In genomic region chr17:75888484-75888883, GRCh38 we compare ENCODE assay signal across 21 cellular contexts.
"Had no signal": no experiment of that assay in that cellular context is flagged by ENCODE, and none has a peak within 500 bp of the region (broad histone marks: within the 10 kb centered on the region; RNA-seq: fewer than 3 reads in every experiment).

No MANE protein-coding gene starts in this region.

- H3K27me3 Mint-ChIP-seq: natural killer cell treated with Interleukin-12 subunit alpha and Interleukin-12 subunit beta and Interleukin-15 and Interleukin-18, amount 100 ng/mL, for 72 hours; stimulated activated naive CD8-positive, alpha-beta T cell treated with anti-CD3 and anti-CD28 coated beads, Interleukin-15, Interleukin-2, amounts not matched to agents 100 ng/mL and 50 ng/mL, for 24 hours; T-cell had no signal

- H3K27ac ChIP-seq: breast epithelium, coronary artery, tibial nerve had no signal

- H3K27ac Mint-ChIP-seq: activated T-helper 1 cell treated with anti-CD3 and anti-CD28 coated beads, Interleukin-12 subunit alpha, Interleukin-12 subunit beta, Interleukin-2, Interleukin-4 antibody, amounts not matched to agents 30 ng/mL and 10 ng/mL and 1 ng/mL, durations not matched to agents 14 hours and 24 hours and 36 hours; mesothelial cell of epicardium; natural killer cell treated with Interleukin-12 subunit alpha and Interleukin-12 subunit beta and Interleukin-15 and Interleukin-18, amount 100 ng/mL, for 72 hours; stimulated activated naive CD8-positive, alpha-beta T cell treated with anti-CD3 and anti-CD28 coated beads, Interleukin-15, Interleukin-2, amounts not matched to agents 100 ng/mL and 50 ng/mL, for 24 hours; T-cell had no signal

- H3K36me3 Mint-ChIP-seq: natural killer cell treated with Interleukin-12 subunit alpha and Interleukin-12 subunit beta and Interleukin-15 and Interleukin-18, amount 100 ng/mL, for 72 hours; T-cell had no signal

- H3K9me3 Mint-ChIP-seq: activated T-helper 1 cell treated with anti-CD3 and anti-CD28 coated beads, Interleukin-12 subunit alpha, Interleukin-12 subunit beta, Interleukin-2, Interleukin-4 antibody, amounts not matched to agents 30 ng/mL and 10 ng/mL and 1 ng/mL, durations not matched to agents 14 hours and 24 hours and 36 hours; mesothelial cell of epicardium; natural killer cell treated with Interleukin-12 subunit alpha and Interleukin-12 subunit beta and Interleukin-15 and Interleukin-18, amount 100 ng/mL, for 72 hours; stimulated activated naive CD8-positive, alpha-beta T cell treated with anti-CD3 and anti-CD28 coated beads, Interleukin-15, Interleukin-2, amounts not matched to agents 100 ng/mL and 50 ng/mL, for 24 hours; T-cell had no signal

- H3K27me3 ChIP-seq: breast epithelium, tibial nerve had no signal

- H3K4me3 ChIP-seq: breast epithelium, coronary artery, lung, tibial nerve had no signal

- FAIRE-seq: endometrium, frontal cortex, kidney, urothelium cell line had no signal

- H3K9me3 ChIP-seq: breast epithelium, tibial nerve had no signal

- H3K4me3 Mint-ChIP-seq: activated T-helper 1 cell treated with anti-CD3 and anti-CD28 coated beads, Interleukin-12 subunit alpha, Interleukin-12 subunit beta, Interleukin-2, Interleukin-4 antibody, amounts not matched to agents 30 ng/mL and 10 ng/mL and 1 ng/mL, durations not matched to agents 14 hours and 24 hours and 36 hours; mesothelial cell of epicardium; natural killer cell treated with Interleukin-12 subunit alpha and Interleukin-12 subunit beta and Interleukin-15 and Interleukin-18, amount 100 ng/mL, for 72 hours; stimulated activated naive CD8-positive, alpha-beta T cell treated with anti-CD3 and anti-CD28 coated beads, Interleukin-15, Interleukin-2, amounts not matched to agents 100 ng/mL and 50 ng/mL, for 24 hours; T-cell had no signal

- H3K4me1 ChIP-seq: breast epithelium had no signal

- DNase-seq: activated CD4-positive, alpha-beta T cell treated with anti-CD3 and anti-CD28 coated beads, Interleukin-2, amount 50 U/mL, for 48 hours; activated gamma-delta T cell treated with Interleukin-2 at 50 U/mL for 16 hours; anterior cingulate cortex; erythroblast; head of caudate nucleus; kidney; stimulated activated CD4-positive, alpha-beta T cell treated with anti-CD3 and anti-CD28 coated beads, Interleukin-2, amount 100 ng/mL, for 24 hours; T-cell had no signal

- ATAC-seq: activated CD4-positive, CD25-positive, alpha-beta regulatory T cell treated with anti-CD3 and anti-CD28 coated beads, Interleukin-2, amount 50 U/mL, for 24 hours; left lobe of liver; natural killer cell treated with Interleukin-12 subunit alpha and Interleukin-12 subunit beta and Interleukin-15 and Interleukin-18, amount 100 ng/mL, for 72 hours; T-cell had no signal

- H3K36me3 ChIP-seq: breast epithelium had no signal

- H3K4me1 Mint-ChIP-seq: mesothelial cell of epicardium had no signal
